Comparison of ENCODE assay signal across 10 cellular contexts in genomic region chr3:9316881-9317341, GRCh38. TPM values are rescaled to one million over a fixed set of nuclear protein-coding genes. Genes with fewer than 3 reads are reported as not detected.
DNase-seq lines count a peak whose midpoint lies in the region; ATAC-seq and TF ChIP-seq lines count a peak whose summit lies in the region.
"Had no signal": no experiment of that assay in that cellular context is flagged by ENCODE, and none has a peak within 500 bp of the region (broad histone marks: within the 10 kb centered on the region; RNA-seq: fewer than 3 reads in every experiment).

No MANE protein-coding gene starts in this region.

- DNase-seq in AG08395 (ENCODE audit: low spot score) (peak; percentile 72), adrenal gland (peak in 6 of 7 donors; percentile 23 to 60 (median 44)), left cardiac atrium (peak; percentile 28), trophoblast cell (no peak), NCI-H2227 treated with DMSO at 0.1 percent for 48 hours (lab: John Stamatoyannopoulos, UW) (no peak), NCI-H1930 (lab: John Stamatoyannopoulos, UW) (no peak)
- DNase-seq in stimulated activated CD4-positive, alpha-beta T cell treated with anti-CD3 and anti-CD28 coated beads, Interleukin-1b, Interleukin-23, amount 100 ng/mL, for 48 hours = no peak
- no peak for DNase-seq in CD8-positive, alpha-beta T cell
- DNase-seq: activated naive CD8-positive, alpha-beta T cell treated with anti-CD3 and anti-CD28 coated beads, Interleukin-2, amount 10 ng/mL, durations not matched to agents 7 days and 5 days; stimulated activated CD4-positive, alpha-beta T cell treated with anti-CD3 and anti-CD28 coated beads, Interleukin-4, amount 100 ng/mL, for 4 hours had no signal

- H3K79me1 ChIP-seq in trophoblast cell (ENCODE audit: low read length) = peaks cover 4% of the 10 kb centered on the region

- no peak overlapping the region for H3K27ac Mint-ChIP-seq in CD8-positive, alpha-beta T cell
- H3K27ac Mint-ChIP-seq: activated naive CD8-positive, alpha-beta T cell treated with anti-CD3 and anti-CD28 coated beads, Interleukin-2, amount 10 ng/mL, durations not matched to agents 7 days and 5 days had no signal

- H4K8ac ChIP-seq in trophoblast cell (ENCODE audit: low read depth, low read length) = peak overlapping the region; percentile 75

- H3K4me3 ChIP-seq in adrenal gland (peak overlapping the region in 1 of 4 donors; percentile 30), trophoblast cell (ENCODE audit: low read depth, low read length) (no peak overlapping the region)
- no peak overlapping the region for H3K4me3 ChIP-seq in CD8-positive, alpha-beta T cell (ENCODE audit: low read depth, low read length)

- TF ChIP-seq CTCF in adrenal gland (IDR thresholded peaks at IDR 0.05) = no peak
- no peak for TF ChIP-seq CTCF in CD8-positive, alpha-beta T cell (IDR thresholded peaks at IDR 0.05)

- H3K27ac ChIP-seq in adrenal gland (peak overlapping the region; percentile 29 to 75 (median 68)), trophoblast cell (ENCODE audit: low read depth, low read length) (peak overlapping the region; percentile 62)
- no peak overlapping the region for H3K27ac ChIP-seq in CD8-positive, alpha-beta T cell (ENCODE audit: low read depth, low read length)

- H2AK5ac ChIP-seq in trophoblast cell (ENCODE audit: low read length) = no peak overlapping the region

- H3K36me3 Mint-ChIP-seq in CD8-positive, alpha-beta T cell = no peaks in the 10 kb centered on the region
- H3K36me3 Mint-ChIP-seq: activated naive CD8-positive, alpha-beta T cell treated with anti-CD3 and anti-CD28 coated beads, Interleukin-2, amount 10 ng/mL, durations not matched to agents 7 days and 5 days had no signal

- WGBS in adrenal gland, 4 donors = 38 to 51% (median 40%) methylated on average over 12 of the region's 12 CpGs
- WGBS in trophoblast cell (ENCODE audit: extremely low coverage, insufficient coverage, insufficient read length) = no CpG with 5 or more reads among the region's 12 CpGs

- H2AFZ ChIP-seq in trophoblast cell (ENCODE audit: insufficient read depth, low read length, poor library complexity) = peak overlapping the region; percentile 83

- POLR2A ChIA-PET in CD8-positive, alpha-beta T cell (lab: Charles Lee) = no interaction called here

- intact Hi-C loops in adrenal gland (cut with DNase I) = no loop called here
- intact Hi-C loops in left cardiac atrium (cut with DNase I) = no loop called here
- intact Hi-C loops in CD8-positive, alpha-beta T cell (cut with DNase I, micrococcal nuclease) = no loop called here

- no peak overlapping the region for H3K4me3 Mint-ChIP-seq in CD8-positive, alpha-beta T cell
- H3K4me3 Mint-ChIP-seq: activated naive CD8-positive, alpha-beta T cell treated with anti-CD3 and anti-CD28 coated beads, Interleukin-2, amount 10 ng/mL, durations not matched to agents 7 days and 5 days had no signal

- H3K27me3 Mint-ChIP-seq in CD8-positive, alpha-beta T cell (ENCODE audit: low read depth) = peaks cover 9% of the 10 kb centered on the region

- peak overlapping the region; percentile 72 for H2BK5ac ChIP-seq in trophoblast cell (ENCODE audit: low read depth, low read length, poor library complexity)

- peak overlapping the region; percentile 48 for H3K4me2 ChIP-seq in trophoblast cell (ENCODE audit: low read length)

- peak overlapping the region; percentile 58 for H4K91ac ChIP-seq in trophoblast cell (ENCODE audit: low read depth, low read length)

- CTCF ChIA-PET in CD8-positive, alpha-beta T cell (lab: Charles Lee) = no interaction called here

- H3K14ac ChIP-seq in trophoblast cell (ENCODE audit: low read length) = peak overlapping the region; percentile 70

- peak overlapping the region; percentile 22 for H4K12ac ChIP-seq in trophoblast cell (ENCODE audit: low read depth, low read length)

- H3K36me3 ChIP-seq in adrenal gland (replicated peaks in 1 of 2) = no peaks in the 10 kb centered on the region
- H3K36me3 ChIP-seq in trophoblast cell (ENCODE audit: control insufficient read depth in 1 of 2, insufficient read depth in 2 of 2, low read length in 2 of 2) = no peaks in the 10 kb centered on the region
- H3K36me3 ChIP-seq in CD8-positive, alpha-beta T cell (ENCODE audit: insufficient read depth, low read length) = no peaks in the 10 kb centered on the region

- H3K23ac ChIP-seq in trophoblast cell (ENCODE audit: low read length) = no peak overlapping the region

- no peaks in the 10 kb centered on the region for H3K4me1 Mint-ChIP-seq in CD8-positive, alpha-beta T cell (ENCODE audit: low read depth)
- H3K4me1 Mint-ChIP-seq: activated naive CD8-positive, alpha-beta T cell treated with anti-CD3 and anti-CD28 coated beads, Interleukin-2, amount 10 ng/mL, durations not matched to agents 7 days and 5 days had no signal

- peak overlapping the region; percentile 43 for H3K4ac ChIP-seq in trophoblast cell (ENCODE audit: low read depth, low read length)

- H3K9me3 ChIP-seq in adrenal gland (replicated peaks in 1 of 3) (no peaks in the 10 kb centered on the region), trophoblast cell (ENCODE audit: insufficient read depth, low read depth, low read length) (no peaks in the 10 kb centered on the region)
- no peaks in the 10 kb centered on the region for H3K9me3 ChIP-seq in CD8-positive, alpha-beta T cell (ENCODE audit: low read length)

- ATAC-seq in left cardiac atrium = peak; percentile 79 to 80
- no peak for ATAC-seq in CD8-positive, alpha-beta T cell

- H2BK120ac ChIP-seq in trophoblast cell (ENCODE audit: insufficient read depth, low read length, poor library complexity) = peak overlapping the region; percentile 72

- H3K9me3 Mint-ChIP-seq in CD8-positive, alpha-beta T cell = no peaks in the 10 kb centered on the region
- H3K9me3 Mint-ChIP-seq: activated naive CD8-positive, alpha-beta T cell treated with anti-CD3 and anti-CD28 coated beads, Interleukin-2, amount 10 ng/mL, durations not matched to agents 7 days and 5 days had no signal

- TF ChIP-seq POLR2A in adrenal gland (IDR thresholded peaks at IDR 0.05) = no peak

- H2BK12ac ChIP-seq in trophoblast cell (ENCODE audit: low read length) = peak overlapping the region; percentile 44

- no peaks in the 10 kb centered on the region for H3K27me3 ChIP-seq in adrenal gland
- no peaks in the 10 kb centered on the region for H3K27me3 ChIP-seq in trophoblast cell (ENCODE audit: insufficient read depth, low read length)
- H3K27me3 ChIP-seq in CD8-positive, alpha-beta T cell (ENCODE audit: insufficient read depth, low read length) = no peaks in the 10 kb centered on the region

- no peak overlapping the region for H3K9ac ChIP-seq in trophoblast cell (ENCODE audit: low read length)

- peak overlapping the region; percentile 52 for H3K18ac ChIP-seq in trophoblast cell (ENCODE audit: low read length)

- H3K79me2 ChIP-seq in trophoblast cell (ENCODE audit: control insufficient read depth, insufficient read depth, low read length, poor library complexity) = no peaks in the 10 kb centered on the region

- H3K4me1 ChIP-seq in adrenal gland (replicated peaks in 1 of 2) (peaks cover 15 to 18% of the 10 kb centered on the region in 2 donors), trophoblast cell (ENCODE audit: control insufficient read depth in 1 of 2, insufficient read depth in 2 of 2, low read length in 2 of 2) (peaks cover 7 to 12% of the 10 kb centered on the region in 2 experiments)
- H3K4me1 ChIP-seq in CD8-positive, alpha-beta T cell (ENCODE audit: insufficient read depth, low read length) = no peaks in the 10 kb centered on the region

RNA-seq across cellular contexts. Expression of gene THUMPD3, which starts 45.9 kb away (rescaled TPM):
- 10 to 100 TPM; 20.1 to 57.3 (median 42.8) TPM for total RNA-seq in adrenal gland
- 10 to 100 TPM; 32.9 to 70.2 (median 35.9) TPM for polyA plus RNA-seq in adrenal gland
- total RNA-seq in left cardiac atrium = 10 to 100 TPM; 42.8 to 48.7 TPM
- 25.9 and 28.3 TPM in 2 replicates for polyA plus RNA-seq in trophoblast cell (2013)
- total RNA-seq in CD8-positive, alpha-beta T cell = 10 to 100 TPM; 84.1 to 84.3 TPM

Comparison
In these comparisons a context has a peak if more than half of its experiments do, and no peak if none do; other contexts are left out.
1. DNase-seq: peak in AG08395 (single experiment), adrenal gland (6 of 7) and left cardiac atrium (single experiment); none in trophoblast cell (0 of 2), stimulated activated CD4-positive, alpha-beta T cell treated with anti-CD3 and anti-CD28 coated beads, Interleukin-1b, Interleukin-23, amount 100 ng/mL, for 48 hours (single experiment), NCI-H2227 treated with DMSO at 0.1 percent for 48 hours (single experiment), NCI-H1930 (0 of 2) and CD8-positive, alpha-beta T cell (0 of 7).